38 cellular contexts compared by ENCODE assay signal in genomic region chr4:125722009-125722408, GRCh38.
"Had no signal": no experiment of that assay in that cellular context is flagged by ENCODE, and none has a peak within 500 bp of the region (broad histone marks: within the 10 kb centered on the region; RNA-seq: fewer than 3 reads in every experiment).

No MANE protein-coding gene starts in this region.

- H3K36me3 Mint-ChIP-seq: activated CD4-positive, alpha-beta memory T cell treated with anti-CD3 and anti-CD28 coated beads for 36 hours; activated naive CD4-positive, alpha-beta T cell treated with anti-CD3 and anti-CD28 coated beads, Interleukin-2, amount 50 U/mL, for 72 hours; activated naive CD8-positive, alpha-beta T cell treated with anti-CD3 and anti-CD28 coated beads for 36 hours had no signal

- H3K9me3 Mint-ChIP-seq: activated B cell treated with CpG ODN at 0.5 μM for 24 hours; activated CD4-positive, alpha-beta T cell treated with anti-CD3 and anti-CD28 coated beads, Interleukin-2, amount 10 ng/mL, durations not matched to agents 24 days and 14 days; activated naive CD8-positive, alpha-beta T cell treated with anti-CD3 and anti-CD28 coated beads for 36 hours; activated T-helper 1 cell treated with anti-CD3 and anti-CD28 coated beads, Interleukin-12 subunit alpha, Interleukin-12 subunit beta, Interleukin-2, Interleukin-4 antibody, amounts not matched to agents 30 ng/mL and 10 ng/mL and 1 ng/mL, durations not matched to agents 14 hours and 24 hours and 36 hours; T-helper 2 cell treated with Interferon-gamma antibody and Interleukin-4, amounts not matched to agents 5 μg/mL and 100 μg/mL, for 36 hours had no signal

- H3K4me1 Mint-ChIP-seq: activated B cell treated with CpG ODN at 0.5 μM for 24 hours; activated CD4-positive, alpha-beta T cell treated with anti-CD3 and anti-CD28 coated beads, Interleukin-2, amount 10 ng/mL, durations not matched to agents 24 days and 14 days; activated naive CD8-positive, alpha-beta T cell treated with anti-CD3 and anti-CD28 coated beads for 36 hours; activated T-helper 17 cell treated with anti-CD3 and anti-CD28 coated beads, Interleukin-2, amount 50 U/mL, for 72 hours; central memory CD8-positive, alpha-beta T cell; T-helper 17 cell had no signal

- H3K27ac ChIP-seq: adrenal gland, body of pancreas, brain microvascular endothelial cell, cardiac muscle cell, VCaP had no signal

- H3K4me3 Mint-ChIP-seq: activated B cell treated with CpG ODN at 0.5 μM for 24 hours; activated CD4-positive, alpha-beta memory T cell treated with anti-CD3 and anti-CD28 coated beads for 36 hours; activated CD4-positive, alpha-beta T cell treated with anti-CD3 and anti-CD28 coated beads, Interleukin-2, amount 10 ng/mL, durations not matched to agents 24 days and 14 days; activated CD8-positive, alpha-beta T cell treated with anti-CD3 and anti-CD28 coated beads for 36 hours; activated naive CD4-positive, alpha-beta T cell treated with anti-CD3 and anti-CD28 coated beads for 36 hours; activated naive CD8-positive, alpha-beta T cell treated with anti-CD3 and anti-CD28 coated beads for 36 hours; activated T-cell treated with anti-CD3 and anti-CD28 coated beads, Interleukin-2, amount 50 U/mL, for 4 hours; activated T-cell treated with anti-CD3 and anti-CD28 coated beads, Interleukin-2, amount 50 U/mL, for 72 hours; activated T-helper 1 cell treated with anti-CD3 and anti-CD28 coated beads, Interleukin-12 subunit alpha, Interleukin-12 subunit beta, Interleukin-2, Interleukin-4 antibody, amounts not matched to agents 30 ng/mL and 10 ng/mL and 1 ng/mL, durations not matched to agents 14 hours and 24 hours and 36 hours; activated T-helper 17 cell treated with anti-CD3 and anti-CD28 coated beads, Interleukin-2, amount 50 U/mL, for 72 hours; central memory CD8-positive, alpha-beta T cell; T-helper 17 cell; T-helper 2 cell treated with Interferon-gamma antibody and Interleukin-4, amounts not matched to agents 5 μg/mL and 100 μg/mL, for 36 hours had no signal

- H3K36me3 ChIP-seq: adrenal gland, brain microvascular endothelial cell, cardiac muscle cell had no signal

- H3K27me3 Mint-ChIP-seq: activated B cell treated with CpG ODN at 0.5 μM for 24 hours; activated CD4-positive, alpha-beta memory T cell treated with anti-CD3 and anti-CD28 coated beads for 36 hours; activated CD4-positive, alpha-beta T cell treated with anti-CD3 and anti-CD28 coated beads, Interleukin-2, amount 10 ng/mL, durations not matched to agents 24 days and 14 days; activated CD8-positive, alpha-beta T cell treated with anti-CD3 and anti-CD28 coated beads for 36 hours; activated naive CD8-positive, alpha-beta T cell treated with anti-CD3 and anti-CD28 coated beads for 36 hours; activated T-helper 17 cell treated with anti-CD3 and anti-CD28 coated beads, Interleukin-2, amount 50 U/mL, for 72 hours; central memory CD8-positive, alpha-beta T cell; T-helper 17 cell had no signal

- DNase-seq: activated B cell treated with CpG ODN at 0.5 μM for 24 hours; activated CD4-positive, alpha-beta memory T cell treated with anti-CD3 and anti-CD28 coated beads for 36 hours; activated CD4-positive, alpha-beta T cell treated with anti-CD3 and anti-CD28 coated beads for 4 hours; activated CD4-positive, alpha-beta T cell treated with anti-CD3 and anti-CD28 coated beads, Interleukin-2, amount 10 ng/mL, durations not matched to agents 24 days and 14 days; activated CD4-positive, alpha-beta T cell treated with anti-CD3 and anti-CD28 coated beads, Interleukin-2, amount 50 U/mL, for 1 hour; activated CD4-positive, alpha-beta T cell treated with anti-CD3 and anti-CD28 coated beads, Interleukin-2, amount 50 U/mL, for 4 hours; activated CD4-positive, CD25-positive, alpha-beta regulatory T cell treated with anti-CD3 and anti-CD28 coated beads, Interleukin-2, amount 50 U/mL, for 72 hours; activated CD8-positive, alpha-beta memory T cell treated with anti-CD3 and anti-CD28 coated beads, Interleukin-2, amount 50 U/mL, for 4 hours; activated CD8-positive, alpha-beta T cell treated with anti-CD3 and anti-CD28 coated beads for 36 hours; activated effector memory CD4-positive, alpha-beta T cell treated with anti-CD3 and anti-CD28 coated beads, Interleukin-2, amount 50 U/mL, for 16 hours; activated gamma-delta T cell treated with Interleukin-2 at 50 U/mL for 16 hours; activated naive CD4-positive, alpha-beta T cell; activated naive CD4-positive, alpha-beta T cell treated with anti-CD3 and anti-CD28 coated beads for 36 hours; activated naive CD4-positive, alpha-beta T cell treated with anti-CD3 and anti-CD28 coated beads, Interleukin-2, amount 50 U/mL, for 16 hours; activated naive CD8-positive, alpha-beta T cell treated with anti-CD3 and anti-CD28 coated beads for 36 hours; activated T-cell treated with anti-CD3 and anti-CD28 coated beads for 4 hours; activated T-cell treated with anti-CD3 and anti-CD28 coated beads, Interleukin-2, amount 50 U/mL, for 1 hour; activated T-cell treated with anti-CD3 and anti-CD28 coated beads, Interleukin-2, amount 50 U/mL, for 4 hours; activated T-cell treated with anti-CD3 and anti-CD28 coated beads, Interleukin-2, amount 50 U/mL, for 72 hours; adrenal gland; amniotic stem cell; aorta; body of pancreas; brain microvascular endothelial cell; caudate nucleus; cerebellar nuclear complex; T-helper 17 cell; T-helper 9 cell had no signal

- H3K27me3 ChIP-seq: adrenal gland, body of pancreas, brain microvascular endothelial cell, cardiac muscle cell had no signal

- H3K4me3 ChIP-seq: adrenal gland, body of pancreas, cardiac muscle cell had no signal

- ATAC-seq: activated CD8-positive, alpha-beta T cell treated with anti-CD3 and anti-CD28 coated beads for 36 hours; activated naive CD4-positive, alpha-beta T cell treated with anti-CD3 and anti-CD28 coated beads, Interleukin-2, amount 50 U/mL, for 72 hours; activated T-cell treated with anti-CD3 and anti-CD28 coated beads, Interleukin-2, amount 50 U/mL, for 4 hours; activated T-cell treated with anti-CD3 and anti-CD28 coated beads, Interleukin-2, amount 50 U/mL, for 72 hours; activated T-helper 17 cell treated with anti-CD3 and anti-CD28 coated beads, Interleukin-2, amount 50 U/mL, for 72 hours; body of pancreas; T-helper 17 cell had no signal

- H3K27ac Mint-ChIP-seq: activated B cell treated with CpG ODN at 0.5 μM for 24 hours; activated CD4-positive, alpha-beta memory T cell treated with anti-CD3 and anti-CD28 coated beads for 36 hours; activated CD4-positive, alpha-beta T cell treated with anti-CD3 and anti-CD28 coated beads, Interleukin-2, amount 10 ng/mL, durations not matched to agents 24 days and 14 days; activated CD8-positive, alpha-beta T cell treated with anti-CD3 and anti-CD28 coated beads for 36 hours; activated naive CD4-positive, alpha-beta T cell treated with anti-CD3 and anti-CD28 coated beads for 36 hours; activated naive CD4-positive, alpha-beta T cell treated with anti-CD3 and anti-CD28 coated beads, Interleukin-2, amount 50 U/mL, for 72 hours; activated naive CD8-positive, alpha-beta T cell treated with anti-CD3 and anti-CD28 coated beads for 36 hours; activated T-cell treated with anti-CD3 and anti-CD28 coated beads, Interleukin-2, amount 50 U/mL, for 72 hours; activated T-helper 1 cell treated with anti-CD3 and anti-CD28 coated beads, Interleukin-12 subunit alpha, Interleukin-12 subunit beta, Interleukin-2, Interleukin-4 antibody, amounts not matched to agents 30 ng/mL and 10 ng/mL and 1 ng/mL, durations not matched to agents 14 hours and 24 hours and 36 hours; activated T-helper 17 cell treated with anti-CD3 and anti-CD28 coated beads, Interleukin-2, amount 50 U/mL, for 72 hours; T-helper 17 cell; T-helper 2 cell treated with Interferon-gamma antibody and Interleukin-4, amounts not matched to agents 5 μg/mL and 100 μg/mL, for 36 hours had no signal

- FAIRE-seq: astrocyte, bronchial epithelial cell, TTC549 had no signal

- H3K4me1 ChIP-seq: adrenal gland, body of pancreas had no signal

- H3K9me3 ChIP-seq: adrenal gland, body of pancreas had no signal
